In the genomic region with DNA sequence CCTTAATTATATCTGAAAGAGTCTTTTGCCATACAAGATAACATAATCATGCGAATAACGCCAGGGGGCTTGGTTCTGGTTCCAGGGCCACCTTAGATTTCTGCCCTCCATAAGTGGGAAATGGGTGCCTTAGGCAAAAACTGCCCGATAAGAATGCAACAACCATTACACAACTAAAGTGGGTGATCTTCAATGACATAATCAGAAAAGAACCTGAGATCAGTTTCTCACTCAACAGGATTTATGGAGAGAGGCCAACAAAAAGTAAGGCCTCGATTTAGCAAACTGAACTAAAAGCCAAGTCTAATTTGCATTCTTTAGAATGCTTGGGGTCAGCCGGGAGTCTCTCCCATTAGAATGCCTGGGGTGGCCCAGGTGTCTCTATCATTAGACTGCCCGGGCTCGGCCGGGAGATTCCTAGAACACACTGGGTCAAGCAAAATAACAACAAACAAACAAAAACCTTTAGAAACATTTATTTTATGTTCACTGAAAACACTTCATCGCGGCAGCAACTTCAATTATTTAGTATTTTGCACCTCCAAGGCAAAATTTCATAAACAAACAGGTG, we compare ENCODE assay signal across 18 cellular contexts.
DNase-seq lines count a peak whose midpoint lies in the region; ATAC-seq lines count a peak whose summit lies in the region.
"Had no signal": no experiment of that assay in that cellular context is flagged by ENCODE, and none has a peak within 500 bp of the region (broad histone marks: within the 10 kb centered on the region; RNA-seq: fewer than 3 reads in every experiment).

No MANE protein-coding gene starts in this region.

- H3K27ac Mint-ChIP-seq in stimulated activated naive CD8-positive, alpha-beta T cell treated with anti-CD3 and anti-CD28 coated beads, Interleukin-15, amount 100 ng/mL, for 72 hours: no peak overlapping the region
- H3K27ac Mint-ChIP-seq: CD4-positive, alpha-beta T cell; nephron progenitor cell; stimulated activated effector memory CD8-positive, alpha-beta T cell treated with anti-CD3 and anti-CD28 coated beads, Interleukin-12 subunit alpha, Interleukin-12 subunit beta, amount 100 ng/mL, for 72 hours; WTC11 had no signal

- no peaks in the 10 kb centered on the region for H3K27me3 Mint-ChIP-seq in stimulated activated naive CD8-positive, alpha-beta T cell treated with anti-CD3 and anti-CD28 coated beads, Interleukin-15, amount 100 ng/mL, for 72 hours
- H3K27me3 Mint-ChIP-seq: CD4-positive, alpha-beta T cell had no signal

- peaks cover 42% of the 10 kb centered on the region for H3K4me1 Mint-ChIP-seq in stimulated activated naive CD8-positive, alpha-beta T cell treated with anti-CD3 and anti-CD28 coated beads, Interleukin-15, amount 100 ng/mL, for 72 hours

- H3K27ac ChIP-seq in substantia nigra (ENCODE audit: low read depth, low read length, poor library complexity, severe bottlenecking): no peak overlapping the region
- H3K27ac ChIP-seq: adrenal gland, psoas muscle, upper lobe of left lung had no signal

- H3K9me3 Mint-ChIP-seq in stimulated activated naive CD8-positive, alpha-beta T cell treated with anti-CD3 and anti-CD28 coated beads, Interleukin-15, amount 100 ng/mL, for 72 hours: peaks cover 7 to 23% of the 10 kb centered on the region in 2 donors

- no peak overlapping the region for H3K4me3 Mint-ChIP-seq in stimulated activated naive CD8-positive, alpha-beta T cell treated with anti-CD3 and anti-CD28 coated beads, Interleukin-15, amount 100 ng/mL, for 72 hours
- H3K4me3 Mint-ChIP-seq: CD4-positive, alpha-beta T cell; nephron progenitor cell; WTC11 had no signal

- ATAC-seq in stimulated activated naive CD8-positive, alpha-beta T cell treated with anti-CD3 and anti-CD28 coated beads, Interleukin-15, Interleukin-2, amounts not matched to agents 100 U/mL and 50 U/mL, for 24 hours: no peak
- no peak for ATAC-seq in stimulated activated naive CD8-positive, alpha-beta T cell treated with anti-CD3 and anti-CD28 coated beads, Interleukin-15, amount 100 ng/mL, for 72 hours
- ATAC-seq in GM21390 (IDR thresholded peaks at IDR 0.05; ENCODE audit: unreplicated experiment) (no peak), HG03378 (IDR thresholded peaks at IDR 0.05; ENCODE audit: unreplicated experiment) (no peak)
- ATAC-seq: psoas muscle; Right ventricle myocardium inferior; stimulated activated effector memory CD8-positive, alpha-beta T cell treated with anti-CD3 and anti-CD28 coated beads, Interleukin-12 subunit alpha, Interleukin-12 subunit beta, amount 100 ng/mL, for 72 hours; WTC11 had no signal

- peak; percentile 1 for DNase-seq in stimulated activated naive CD8-positive, alpha-beta T cell treated with anti-CD3 and anti-CD28 coated beads, Interleukin-15, Interleukin-2, amounts not matched to agents 100 U/mL and 50 U/mL, for 24 hours
- DNase-seq in stimulated activated naive CD8-positive, alpha-beta T cell treated with anti-CD3 and anti-CD28 coated beads, Interleukin-15, amount 100 ng/mL, for 72 hours: no peak
- DNase-seq in astrocyte of the hippocampus (ENCODE audit: low read depth, low spot score) (peak; percentile 64), mesenteric fat pad (ENCODE audit: low spot score) (peak; percentile 18), DMS79 treated with DMSO at 0.1 percent for 48 hours (lab: John Stamatoyannopoulos, UW) (no peak), substantia nigra (lab: John Stamatoyannopoulos, UW) (no peak)
- DNase-seq: CD4-positive, alpha-beta T cell; NCI-H2029; NCI-H510A treated with DMSO at 0.1 percent for 48 hours; nephron progenitor cell; psoas muscle had no signal

Comparison
In these comparisons a context has a peak if more than half of its experiments do, and no peak if none do; other contexts are left out.
1. DNase-seq: peak in stimulated activated naive CD8-positive, alpha-beta T cell treated with anti-CD3 and anti-CD28 coated beads, Interleukin-15, Interleukin-2, amounts not matched to agents 100 U/mL and 50 U/mL, for 24 hours (single experiment), astrocyte of the hippocampus (single experiment) and mesenteric fat pad (single experiment); none in stimulated activated naive CD8-positive, alpha-beta T cell treated with anti-CD3 and anti-CD28 coated beads, Interleukin-15, amount 100 ng/mL, for 72 hours (0 of 2), DMS79 treated with DMSO at 0.1 percent for 48 hours (single experiment) and substantia nigra (0 of 49).